ENCODE assay signal across 18 cellular contexts in the genomic region with DNA sequence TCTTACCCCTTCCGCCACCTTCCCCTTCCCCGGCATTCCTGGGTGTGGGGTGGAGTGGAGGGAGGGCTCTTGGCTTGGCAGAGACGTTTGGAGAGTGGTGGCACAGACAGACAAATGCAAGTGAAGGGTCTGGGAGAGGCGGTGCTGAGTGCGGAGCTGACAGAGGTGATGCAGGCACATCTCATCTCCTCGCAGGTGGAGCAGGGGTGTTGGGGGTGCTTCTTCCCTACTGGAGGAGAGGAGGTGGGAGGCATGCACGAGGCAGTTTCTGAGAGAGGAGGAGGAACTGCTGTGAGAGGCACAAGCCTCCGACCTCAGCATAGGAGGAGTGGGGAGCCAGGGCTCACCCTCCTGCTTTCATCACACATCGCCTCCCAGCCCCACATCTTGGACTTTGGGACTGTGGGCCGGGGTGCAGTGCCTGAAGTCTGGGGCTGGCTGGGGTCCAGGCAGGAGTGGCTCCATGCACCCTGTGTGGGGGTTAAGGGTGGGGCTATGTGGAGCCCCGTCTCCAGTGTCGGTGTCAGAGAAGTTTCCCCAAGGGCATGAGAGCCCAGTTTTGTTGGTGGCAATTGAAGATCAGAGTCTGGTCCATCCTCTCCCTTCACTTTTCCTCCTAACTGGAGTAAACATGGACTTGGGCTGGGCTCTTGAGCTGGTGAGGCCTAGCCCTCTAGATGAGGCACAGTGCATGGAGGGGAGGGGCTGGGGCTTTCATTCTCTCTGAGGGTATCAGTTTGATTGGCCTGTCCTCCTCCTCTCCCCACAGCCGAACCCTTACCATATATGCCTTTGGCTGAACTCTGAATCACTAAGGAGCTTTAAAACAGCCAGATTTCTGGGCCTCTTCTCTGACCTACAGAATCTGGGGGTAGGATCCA. TPM values are rescaled to one million over a fixed set of nuclear protein-coding genes. Genes with fewer than 3 reads are reported as not detected.
A peak's percentile ranks its signal among the peaks of the same experiment; 100 is the strongest.
DNase-seq lines count a peak whose midpoint lies in the region; ATAC-seq, FAIRE-seq and TF ChIP-seq lines count a peak whose summit lies in the region.
"Had no signal": no experiment of that assay in that cellular context is flagged by ENCODE, and none has a peak within 500 bp of the region (broad histone marks: within the 10 kb centered on the region; RNA-seq: fewer than 3 reads in every experiment).

No MANE protein-coding gene starts in this region.

- no peaks in the 10 kb centered on the region for H3K27me3 ChIP-seq in small intestine (ENCODE audit: control insufficient read depth in 2 of 2, insufficient read depth in 2 of 2, low read length in 2 of 2)

- peak; percentile 69 for DNase-seq in HT-29 (ENCODE audit: low spot score)
- peak; percentile 77 to 87 for DNase-seq in left colon
- DNase-seq in small intestine: peak; percentile 98
- DNase-seq in activated T-cell treated with anti-CD3 and anti-CD28 coated beads, Interleukin-2, amount 50 U/mL, for 1 hour: no peak
- DNase-seq in amniotic stem cell (lab: John Stamatoyannopoulos, UW): no peak
- DNase-seq: activated CD8-positive, alpha-beta T cell treated with anti-CD3 and anti-CD28 coated beads, Interleukin-2, amount 10 ng/mL, durations not matched to agents 7 days and 5 days; CD4-positive, alpha-beta memory T cell; central memory CD4-positive, alpha-beta T cell; naive thymus-derived CD4-positive, alpha-beta T cell; SHP77; stimulated activated naive CD4-positive, alpha-beta T cell treated with Interleukin-2 at 50 U/mL for 16 hours; T1000 had no signal

- no peak overlapping the region for H3K4me3 ChIP-seq in small intestine (ENCODE audit: low read depth in 1 of 2, low read length in 2 of 2)

- intact Hi-C loops in left colon (cut with DNase I, micrococcal nuclease): no loop called here

- WGBS in small intestine, 3 donors: 17 to 58% (median 36%) methylated on average over 13 of the region's 13 CpGs

- ATAC-seq in SK-N-SH treated with all-trans-retinoic acid at 6 μM for 48 hours (peak; percentile 33), left colon (peak; percentile 67), HG03039 (IDR thresholded peaks at IDR 0.05; ENCODE audit: unreplicated experiment) (no peak)
- ATAC-seq: activated CD8-positive, alpha-beta T cell treated with anti-CD3 and anti-CD28 coated beads, Interleukin-2, amount 10 ng/mL, durations not matched to agents 7 days and 5 days; naive thymus-derived CD4-positive, alpha-beta T cell had no signal

- no peak for FAIRE-seq in small intestine (lab: Jason Lieb, UNC)
- FAIRE-seq: endothelial cell of umbilical vein had no signal

- H3K9me3 ChIP-seq in small intestine (ENCODE audit: control insufficient read depth, low read depth): no peaks in the 10 kb centered on the region

- H3K27ac ChIP-seq in small intestine (ENCODE audit: low read depth in 1 of 2, low read length in 1 of 2): peak overlapping the region; percentile 97 to 99
- H3K27ac ChIP-seq: KMS-11 had no signal

- H3K36me3 ChIP-seq in small intestine (ENCODE audit: control insufficient read depth in 2 of 2, insufficient read depth in 2 of 2, low read length in 2 of 2): no peaks in the 10 kb centered on the region

- peaks cover 15 to 21% of the 10 kb centered on the region in 2 donors for H3K4me1 ChIP-seq in small intestine (ENCODE audit: control insufficient read depth in 2 of 2, insufficient read depth in 1 of 2, low read depth in 1 of 2, low read length in 1 of 2)

TF ChIP-seq in SK-N-SH treated with all-trans-retinoic acid at 6 μM for 48 hours, 23 proteins besides CTCF, POLR2A, EP300 and RAD21:
- no peak for TF ChIP-seq ZFP3 (CRISPR knock-in tag; IDR thresholded peaks at IDR 0.05)
- no peak for TF ChIP-seq GLIS3 (CRISPR knock-in tag; IDR thresholded peaks at IDR 0.05)
- no peak for TF ChIP-seq ZNF8 (CRISPR knock-in tag; IDR thresholded peaks at IDR 0.05)
- no peak for TF ChIP-seq RARB (CRISPR knock-in tag; IDR thresholded peaks at IDR 0.05)
- no peak for TF ChIP-seq BACH2 (CRISPR knock-in tag; IDR thresholded peaks at IDR 0.05; ENCODE audit: borderline replicate concordance)
- no peak for TF ChIP-seq ZNF70 (CRISPR knock-in tag; IDR thresholded peaks at IDR 0.05)
- TF ChIP-seq, protein P1, sequence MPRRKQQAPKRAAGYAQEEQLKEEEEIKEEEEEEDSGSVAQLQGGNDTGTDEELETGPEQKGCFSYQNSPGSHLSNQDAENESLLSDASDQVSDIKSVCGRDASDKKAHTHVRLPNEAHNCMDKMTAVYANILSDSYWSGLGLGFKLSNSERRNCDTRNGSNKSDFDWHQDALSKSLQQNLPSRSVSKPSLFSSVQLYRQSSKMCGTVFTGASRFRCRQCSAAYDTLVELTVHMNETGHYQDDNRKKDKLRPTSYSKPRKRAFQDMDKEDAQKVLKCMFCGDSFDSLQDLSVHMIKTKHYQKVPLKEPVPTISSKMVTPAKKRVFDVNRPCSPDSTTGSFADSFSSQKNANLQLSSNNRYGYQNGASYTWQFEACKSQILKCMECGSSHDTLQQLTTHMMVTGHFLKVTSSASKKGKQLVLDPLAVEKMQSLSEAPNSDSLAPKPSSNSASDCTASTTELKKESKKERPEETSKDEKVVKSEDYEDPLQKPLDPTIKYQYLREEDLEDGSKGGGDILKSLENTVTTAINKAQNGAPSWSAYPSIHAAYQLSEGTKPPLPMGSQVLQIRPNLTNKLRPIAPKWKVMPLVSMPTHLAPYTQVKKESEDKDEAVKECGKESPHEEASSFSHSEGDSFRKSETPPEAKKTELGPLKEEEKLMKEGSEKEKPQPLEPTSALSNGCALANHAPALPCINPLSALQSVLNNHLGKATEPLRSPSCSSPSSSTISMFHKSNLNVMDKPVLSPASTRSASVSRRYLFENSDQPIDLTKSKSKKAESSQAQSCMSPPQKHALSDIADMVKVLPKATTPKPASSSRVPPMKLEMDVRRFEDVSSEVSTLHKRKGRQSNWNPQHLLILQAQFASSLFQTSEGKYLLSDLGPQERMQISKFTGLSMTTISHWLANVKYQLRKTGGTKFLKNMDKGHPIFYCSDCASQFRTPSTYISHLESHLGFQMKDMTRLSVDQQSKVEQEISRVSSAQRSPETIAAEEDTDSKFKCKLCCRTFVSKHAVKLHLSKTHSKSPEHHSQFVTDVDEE (CRISPR knock-in tag; IDR thresholded peaks at IDR 0.05): no peak
- TF ChIP-seq, protein P2, sequence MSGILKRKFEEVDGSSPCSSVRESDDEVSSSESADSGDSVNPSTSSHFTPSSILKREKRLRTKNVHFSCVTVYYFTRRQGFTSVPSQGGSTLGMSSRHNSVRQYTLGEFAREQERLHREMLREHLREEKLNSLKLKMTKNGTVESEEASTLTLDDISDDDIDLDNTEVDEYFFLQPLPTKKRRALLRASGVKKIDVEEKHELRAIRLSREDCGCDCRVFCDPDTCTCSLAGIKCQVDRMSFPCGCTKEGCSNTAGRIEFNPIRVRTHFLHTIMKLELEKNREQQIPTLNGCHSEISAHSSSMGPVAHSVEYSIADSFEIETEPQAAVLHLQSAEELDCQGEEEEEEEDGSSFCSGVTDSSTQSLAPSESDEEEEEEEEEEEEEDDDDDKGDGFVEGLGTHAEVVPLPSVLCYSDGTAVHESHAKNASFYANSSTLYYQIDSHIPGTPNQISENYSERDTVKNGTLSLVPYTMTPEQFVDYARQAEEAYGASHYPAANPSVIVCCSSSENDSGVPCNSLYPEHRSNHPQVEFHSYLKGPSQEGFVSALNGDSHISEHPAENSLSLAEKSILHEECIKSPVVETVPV (CRISPR knock-in tag; IDR thresholded peaks at IDR 0.05): no peak
- TF ChIP-seq ZNF565 (CRISPR knock-in tag; conservative IDR thresholded peaks at IDR 0.05; ENCODE audit: low read depth): no peak
- no peak for TF ChIP-seq ZC3H10 (CRISPR knock-in tag; IDR thresholded peaks at IDR 0.05)
- TF ChIP-seq, protein P3, sequence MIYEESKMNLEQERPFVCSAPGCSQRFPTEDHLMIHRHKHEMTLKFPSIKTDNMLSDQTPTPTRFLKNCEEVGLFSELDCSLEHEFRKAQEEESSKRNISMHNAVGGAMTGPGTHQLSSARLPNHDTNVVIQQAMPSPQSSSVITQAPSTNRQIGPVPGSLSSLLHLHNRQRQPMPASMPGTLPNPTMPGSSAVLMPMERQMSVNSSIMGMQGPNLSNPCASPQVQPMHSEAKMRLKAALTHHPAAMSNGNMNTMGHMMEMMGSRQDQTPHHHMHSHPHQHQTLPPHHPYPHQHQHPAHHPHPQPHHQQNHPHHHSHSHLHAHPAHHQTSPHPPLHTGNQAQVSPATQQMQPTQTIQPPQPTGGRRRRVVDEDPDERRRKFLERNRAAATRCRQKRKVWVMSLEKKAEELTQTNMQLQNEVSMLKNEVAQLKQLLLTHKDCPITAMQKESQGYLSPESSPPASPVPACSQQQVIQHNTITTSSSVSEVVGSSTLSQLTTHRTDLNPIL (CRISPR knock-in tag; IDR thresholded peaks at IDR 0.05; ENCODE audit: low read depth): no peak
- no peak for TF ChIP-seq TOX (CRISPR knock-in tag; IDR thresholded peaks at IDR 0.05; ENCODE audit: borderline replicate concordance)
- TF ChIP-seq ISL1 (CRISPR knock-in tag; IDR thresholded peaks at IDR 0.05): no peak
- no peak for TF ChIP-seq TCF4 (CRISPR knock-in tag; IDR thresholded peaks at IDR 0.05; ENCODE audit: borderline replicate concordance)
TF ChIP-seq in SK-N-SH treated with all-trans-retinoic acid at 6 μM for 48 hours: peak in this region for 0.

RNA-seq across cellular contexts. Expression of a gene that starts 20.2 kb away (rescaled TPM):
- not detected in 2 replicates for total RNA-seq in HT-29 (2014; rRNA removed; shearing (Covaris generic))
- total RNA-seq in left colon: not detected
- polyA plus RNA-seq in small intestine: under 1 TPM in 1 of 3 donors, not detected in 2; 0.10 TPM
- total RNA-seq: activated CD8-positive, alpha-beta T cell treated with anti-CD3 and anti-CD28 coated beads, Interleukin-2, amount 10 ng/mL, durations not matched to agents 7 days and 5 days; CD4-positive, alpha-beta memory T cell; endothelial cell of umbilical vein; G401; naive thymus-derived CD4-positive, alpha-beta T cell; right cardiac atrium had no signal
- polyA plus RNA-seq: CD4-positive, alpha-beta memory T cell; endothelial cell of umbilical vein; naive thymus-derived CD4-positive, alpha-beta T cell; right cardiac atrium had no signal

RNA-seq across cellular contexts. Expression of a gene that starts 30.7 kb away (rescaled TPM):
- not detected in 2 replicates for total RNA-seq in HT-29 (2014; rRNA removed; shearing (Covaris generic))
- total RNA-seq in left colon: 1 to 10 TPM; 1.4 TPM
- 1 to 10 TPM in 2 of 3 donors, under 1 TPM in 1; 0.89 to 2.7 (median 2.3) TPM for polyA plus RNA-seq in small intestine
- total RNA-seq: activated CD8-positive, alpha-beta T cell treated with anti-CD3 and anti-CD28 coated beads, Interleukin-2, amount 10 ng/mL, durations not matched to agents 7 days and 5 days; endothelial cell of umbilical vein; G401 had no signal
- polyA plus RNA-seq: CD4-positive, alpha-beta memory T cell; endothelial cell of umbilical vein; naive thymus-derived CD4-positive, alpha-beta T cell had no signal

RNA-seq across cellular contexts. Expression of a gene that starts 34.6 kb away (rescaled TPM):
- total RNA-seq in HT-29 (2014; rRNA removed; shearing (Covaris generic)): 0.73 and 0.79 TPM in 2 replicates
- under 1 TPM; 0.18 to 0.53 TPM for total RNA-seq in left colon
- polyA plus RNA-seq in small intestine: 1 to 10 TPM in 1 of 3 donors, under 1 TPM in 2; 0.89 to 1.1 (median 1.00) TPM
- total RNA-seq: activated CD8-positive, alpha-beta T cell treated with anti-CD3 and anti-CD28 coated beads, Interleukin-2, amount 10 ng/mL, durations not matched to agents 7 days and 5 days; endothelial cell of umbilical vein; G401 had no signal
- polyA plus RNA-seq: CD4-positive, alpha-beta memory T cell; naive thymus-derived CD4-positive, alpha-beta T cell had no signal

RNA-seq across cellular contexts. Expression of a gene that starts 48.6 kb away (rescaled TPM):
- total RNA-seq in HT-29 (2014; rRNA removed; shearing (Covaris generic)): 125 and 130 TPM in 2 replicates
- 10 to 100 TPM; 65.7 to 67.3 TPM for total RNA-seq in left colon
- 100 to 1,000 TPM; 313 to 370 (median 340) TPM for polyA plus RNA-seq in small intestine

Comparison
In these comparisons a context has a peak if more than half of its experiments do, and no peak if none do; other contexts are left out.
1. DNase-seq: peak in HT-29 (single experiment), left colon (2 of 2) and small intestine (single experiment); none in activated T-cell treated with anti-CD3 and anti-CD28 coated beads, Interleukin-2, amount 50 U/mL, for 1 hour (single experiment) and amniotic stem cell (single experiment).